Comparison of ENCODE assay signal across 1 cellular context in the genomic region with DNA sequence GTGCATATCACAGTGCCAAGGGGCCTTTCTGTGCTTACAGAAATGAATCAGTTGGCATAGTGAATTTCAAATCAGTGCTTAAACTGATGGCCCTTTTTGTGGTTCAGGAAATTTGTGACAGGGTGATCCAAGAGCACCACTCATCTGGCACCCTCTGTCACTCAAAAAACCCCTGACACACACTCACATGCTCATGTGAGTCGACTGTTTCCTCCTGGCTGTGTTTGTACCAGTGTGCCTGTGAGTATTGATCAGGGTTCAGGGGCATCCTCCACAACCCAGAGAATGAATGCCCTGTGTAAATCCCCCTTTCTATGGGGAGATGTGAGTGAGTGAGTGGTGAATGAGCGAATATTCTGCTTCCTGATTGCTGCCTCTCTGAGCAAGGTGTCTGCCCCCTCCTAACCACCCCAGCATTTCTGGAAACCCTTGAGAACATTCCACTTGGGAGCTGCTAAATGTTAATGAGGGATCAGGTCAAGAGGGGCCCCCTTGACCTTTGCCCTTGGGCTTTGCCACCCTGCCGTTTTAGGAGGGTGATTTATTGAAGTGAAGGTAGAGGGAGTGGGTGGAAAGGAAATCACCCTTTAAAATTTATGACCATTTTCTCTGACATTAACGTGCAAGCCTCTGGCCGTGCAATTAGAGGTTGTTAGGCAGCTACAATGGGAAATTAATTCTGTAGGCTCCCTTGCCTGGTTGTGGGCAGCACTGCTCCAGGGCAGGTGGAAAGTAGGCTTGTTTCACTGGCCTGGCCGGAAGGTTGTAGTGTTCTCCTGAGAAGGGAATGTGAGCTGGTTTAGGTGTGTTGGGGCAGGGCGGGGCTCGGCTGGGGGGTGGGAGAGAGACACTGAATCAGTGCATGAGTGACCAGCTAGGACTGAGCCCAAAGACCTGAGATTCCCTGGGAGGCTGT.
TF ChIP-seq lines count a peak whose summit lies in the region.

No MANE protein-coding gene starts in this region.

TF ChIP-seq in SK-N-SH, 30 proteins besides CTCF, POLR2A, EP300 and RAD21 (continued from another document):
- TF ChIP-seq, protein P1, sequence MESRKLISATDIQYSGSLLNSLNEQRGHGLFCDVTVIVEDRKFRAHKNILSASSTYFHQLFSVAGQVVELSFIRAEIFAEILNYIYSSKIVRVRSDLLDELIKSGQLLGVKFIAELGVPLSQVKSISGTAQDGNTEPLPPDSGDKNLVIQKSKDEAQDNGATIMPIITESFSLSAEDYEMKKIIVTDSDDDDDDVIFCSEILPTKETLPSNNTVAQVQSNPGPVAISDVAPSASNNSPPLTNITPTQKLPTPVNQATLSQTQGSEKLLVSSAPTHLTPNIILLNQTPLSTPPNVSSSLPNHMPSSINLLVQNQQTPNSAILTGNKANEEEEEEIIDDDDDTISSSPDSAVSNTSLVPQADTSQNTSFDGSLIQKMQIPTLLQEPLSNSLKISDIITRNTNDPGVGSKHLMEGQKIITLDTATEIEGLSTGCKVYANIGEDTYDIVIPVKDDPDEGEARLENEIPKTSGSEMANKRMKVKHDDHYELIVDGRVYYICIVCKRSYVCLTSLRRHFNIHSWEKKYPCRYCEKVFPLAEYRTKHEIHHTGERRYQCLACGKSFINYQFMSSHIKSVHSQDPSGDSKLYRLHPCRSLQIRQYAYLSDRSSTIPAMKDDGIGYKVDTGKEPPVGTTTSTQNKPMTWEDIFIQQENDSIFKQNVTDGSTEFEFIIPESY (IDR thresholded peaks at IDR 0.05; ENCODE audit: borderline replicate concordance, low read depth), result no peak
- TF ChIP-seq FOXJ3 (CRISPR knock-in tag; IDR thresholded peaks at IDR 0.05) (no peak), SMC3 (IDR thresholded peaks at IDR 0.05; ENCODE audit: low read depth, low read length) (no peak), FOSL2 (IDR thresholded peaks at IDR 0.05; ENCODE audit: borderline replicate concordance, low read depth) (no peak), MEF2A (IDR thresholded peaks at IDR 0.05; ENCODE audit: borderline replicate concordance, low read depth) (no peak), FOXM1 (IDR thresholded peaks at IDR 0.05; ENCODE audit: low read depth) (no peak), GABPA (IDR thresholded peaks at IDR 0.05; ENCODE audit: low read depth) (no peak)
- TF ChIP-seq, protein P2, sequence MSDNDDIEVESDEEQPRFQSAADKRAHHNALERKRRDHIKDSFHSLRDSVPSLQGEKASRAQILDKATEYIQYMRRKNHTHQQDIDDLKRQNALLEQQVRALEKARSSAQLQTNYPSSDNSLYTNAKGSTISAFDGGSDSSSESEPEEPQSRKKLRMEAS (IDR thresholded peaks at IDR 0.05; ENCODE audit: low read depth), result no peak
- TF ChIP-seq, protein P3, sequence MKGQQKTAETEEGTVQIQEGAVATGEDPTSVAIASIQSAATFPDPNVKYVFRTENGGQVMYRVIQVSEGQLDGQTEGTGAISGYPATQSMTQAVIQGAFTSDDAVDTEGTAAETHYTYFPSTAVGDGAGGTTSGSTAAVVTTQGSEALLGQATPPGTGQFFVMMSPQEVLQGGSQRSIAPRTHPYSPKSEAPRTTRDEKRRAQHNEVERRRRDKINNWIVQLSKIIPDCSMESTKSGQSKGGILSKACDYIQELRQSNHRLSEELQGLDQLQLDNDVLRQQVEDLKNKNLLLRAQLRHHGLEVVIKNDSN (IDR thresholded peaks at IDR 0.05; ENCODE audit: borderline replicate concordance, low read depth), result no peak
- TF ChIP-seq, protein P4, sequence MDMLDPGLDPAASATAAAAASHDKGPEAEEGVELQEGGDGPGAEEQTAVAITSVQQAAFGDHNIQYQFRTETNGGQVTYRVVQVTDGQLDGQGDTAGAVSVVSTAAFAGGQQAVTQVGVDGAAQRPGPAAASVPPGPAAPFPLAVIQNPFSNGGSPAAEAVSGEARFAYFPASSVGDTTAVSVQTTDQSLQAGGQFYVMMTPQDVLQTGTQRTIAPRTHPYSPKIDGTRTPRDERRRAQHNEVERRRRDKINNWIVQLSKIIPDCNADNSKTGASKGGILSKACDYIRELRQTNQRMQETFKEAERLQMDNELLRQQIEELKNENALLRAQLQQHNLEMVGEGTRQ (IDR thresholded peaks at IDR 0.05; ENCODE audit: borderline replicate concordance, low read depth, low read length), result no peak
